In the genomic region with DNA sequence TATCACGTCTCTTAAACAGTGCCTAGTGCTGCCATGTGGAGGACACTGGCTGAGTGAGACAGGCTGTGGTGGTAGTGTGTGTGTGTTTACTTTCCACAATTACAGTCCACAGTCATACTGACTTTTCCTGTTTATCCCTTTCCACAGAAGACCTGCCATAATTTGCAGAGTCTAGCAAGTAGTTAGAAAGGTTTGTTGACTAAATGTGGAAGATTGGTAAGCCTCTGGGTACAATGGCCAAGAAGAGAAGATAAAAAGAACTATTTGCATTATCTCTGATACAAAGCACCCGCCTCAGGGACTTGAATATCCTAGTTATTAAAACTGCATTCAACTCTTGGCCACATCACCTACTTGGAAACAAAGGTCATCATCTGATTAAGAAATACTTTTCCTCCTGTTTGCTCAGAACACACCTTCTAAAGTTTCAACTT, we compare ENCODE assay signal across 18 cellular contexts.
A peak's percentile ranks its signal among the peaks of the same experiment; 100 is the strongest.
DNase-seq lines count a peak whose midpoint lies in the region; ATAC-seq and TF ChIP-seq lines count a peak whose summit lies in the region.
"Had no signal": no experiment of that assay in that cellular context is flagged by ENCODE, and none has a peak within 500 bp of the region (broad histone marks: within the 10 kb centered on the region; RNA-seq: fewer than 3 reads in every experiment).

No MANE protein-coding gene starts in this region.

- H3K4me2 ChIP-seq in mammary epithelial cell (ENCODE audit: insufficient read depth, low read depth, low read length) (no peak overlapping the region), PC-9 (peak overlapping the region; percentile 66), OCI-LY7 (ENCODE audit: low read length) (no peak overlapping the region)

- H4K20me1 ChIP-seq in mammary epithelial cell (ENCODE audit: insufficient read depth, low read length): no peaks in the 10 kb centered on the region
- H4K20me1 ChIP-seq in PC-9 (ENCODE audit: insufficient read depth): no peaks in the 10 kb centered on the region
- H4K20me1 ChIP-seq in OCI-LY7 (ENCODE audit: insufficient read depth, low read length): no peaks in the 10 kb centered on the region

- H3K36me3 Mint-ChIP-seq in MCF 10A (ENCODE audit: insufficient read depth, unreplicated experiment) (peaks cover 10% of the 10 kb centered on the region), type B pancreatic cell (peaks cover 3% of the 10 kb centered on the region)
- H3K36me3 Mint-ChIP-seq in activated T-helper 2 cell treated with anti-CD3 and anti-CD28 coated beads, Interferon-gamma antibody, Interleukin-2, Interleukin-4, amounts not matched to agents 10 μg/mL and 5 μg/mL and 100 μg/mL, durations not matched to agents 14 hours and 24 hours and 36 hours (ENCODE audit: low read depth): no peaks in the 10 kb centered on the region
- H3K36me3 Mint-ChIP-seq: stimulated activated effector memory CD8-positive, alpha-beta T cell treated with anti-CD3 and anti-CD28 coated beads, Interleukin-12 subunit alpha, Interleukin-12 subunit beta, amount 100 ng/mL, for 72 hours had no signal

- TF ChIP-seq CTCF in MCF 10A (IDR thresholded peaks at IDR 0.05; ENCODE audit: unreplicated experiment): no peak
- no peak for TF ChIP-seq CTCF in mammary epithelial cell (conservative IDR thresholded peaks at IDR 0.05 in 1 of 2, IDR thresholded peaks at IDR 0.05 in 1 of 2; ENCODE audit: extremely low read depth in 1 of 2, insufficient read depth in 1 of 2, low read depth in 1 of 2, low read length in 2 of 2)
- no peak for TF ChIP-seq CTCF in PC-9 (conservative IDR thresholded peaks at IDR 0.05)
- no peak for TF ChIP-seq CTCF in type B pancreatic cell (conservative IDR thresholded peaks at IDR 0.05)
- TF ChIP-seq CTCF in OCI-LY7 (conservative IDR thresholded peaks at IDR 0.05; ENCODE audit: low read length): no peak

- H3K36me3 ChIP-seq in mammary epithelial cell (ENCODE audit: insufficient read depth, low read length): no peaks in the 10 kb centered on the region
- no peaks in the 10 kb centered on the region for H3K36me3 ChIP-seq in PC-9 (ENCODE audit: low read depth)
- H3K36me3 ChIP-seq in OCI-LY7 (ENCODE audit: insufficient read depth, low read length): no peaks in the 10 kb centered on the region
- H3K36me3 ChIP-seq: SJCRH30 had no signal

- H3K9me2 ChIP-seq in PC-9 (ENCODE audit: insufficient read depth): no peaks in the 10 kb centered on the region
- no peaks in the 10 kb centered on the region for H3K9me2 ChIP-seq in OCI-LY7 (ENCODE audit: insufficient read depth, low read length)

- H3K9me3 ChIP-seq in mammary epithelial cell (replicated peaks; ENCODE audit: insufficient read depth, low read length): no peaks in the 10 kb centered on the region
- no peaks in the 10 kb centered on the region for H3K9me3 ChIP-seq in PC-9 (ENCODE audit: insufficient read depth, low read depth)
- H3K9me3 ChIP-seq in right cardiac atrium (ENCODE audit: control insufficient read depth, low read length): no peaks in the 10 kb centered on the region
- H3K9me3 ChIP-seq in OCI-LY7 (ENCODE audit: low read length): no peaks in the 10 kb centered on the region
- H3K9me3 ChIP-seq: SJCRH30 had no signal

- H3K27ac Mint-ChIP-seq in MCF 10A (ENCODE audit: low read depth, unreplicated experiment) (peak overlapping the region; percentile 49), type B pancreatic cell (peak overlapping the region; percentile 62)
- no peak overlapping the region for H3K27ac Mint-ChIP-seq in activated T-helper 2 cell treated with anti-CD3 and anti-CD28 coated beads, Interferon-gamma antibody, Interleukin-2, Interleukin-4, amounts not matched to agents 10 μg/mL and 5 μg/mL and 100 μg/mL, durations not matched to agents 14 hours and 24 hours and 36 hours
- H3K27ac Mint-ChIP-seq: activated CD4-positive, alpha-beta T cell treated with anti-CD3 and anti-CD28 coated beads, Interleukin-2, amount 10 ng/mL, durations not matched to agents 7 days and 5 days; HFFc6; stimulated activated effector memory CD8-positive, alpha-beta T cell treated with anti-CD3 and anti-CD28 coated beads, Interleukin-12 subunit alpha, Interleukin-12 subunit beta, amount 100 ng/mL, for 72 hours had no signal

- peaks cover 23% of the 10 kb centered on the region for H3K4me1 Mint-ChIP-seq in MCF 10A (ENCODE audit: insufficient read depth, unreplicated experiment)
- H3K4me1 Mint-ChIP-seq in type B pancreatic cell (ENCODE audit: unreplicated experiment): peaks cover 4% of the 10 kb centered on the region
- H3K4me1 Mint-ChIP-seq in activated T-helper 2 cell treated with anti-CD3 and anti-CD28 coated beads, Interferon-gamma antibody, Interleukin-2, Interleukin-4, amounts not matched to agents 10 μg/mL and 5 μg/mL and 100 μg/mL, durations not matched to agents 14 hours and 24 hours and 36 hours (ENCODE audit: low read depth): peaks cover 2% of the 10 kb centered on the region
- H3K4me1 Mint-ChIP-seq: stimulated activated effector memory CD8-positive, alpha-beta T cell treated with anti-CD3 and anti-CD28 coated beads, Interleukin-12 subunit alpha, Interleukin-12 subunit beta, amount 100 ng/mL, for 72 hours had no signal

- BruUV-seq in MCF 10A (replicated peaks; lab: Mats Ljungman, UMichigan) (no TSS peak), mammary epithelial cell (replicated peaks; lab: Mats Ljungman, UMichigan) (no TSS peak), PC-9 (replicated peaks; lab: Mats Ljungman, UMichigan) (no TSS peak), OCI-LY7 (replicated peaks; lab: Mats Ljungman, UMichigan) (no TSS peak)

- 88% methylated on average over 2 of the region's 2 CpGs for WGBS in mammary epithelial cell (ENCODE audit: low coverage, missing lambda C conversion rate)
- 71% methylated on average over 2 of the region's 2 CpGs for WGBS in right cardiac atrium

- H2AFZ ChIP-seq in mammary epithelial cell (ENCODE audit: low read depth, low read length) (no peak overlapping the region), PC-9 (peak overlapping the region; percentile 74), OCI-LY7 (ENCODE audit: low read length) (no peak overlapping the region)

- peaks cover 3% of the 10 kb centered on the region for H3K9me3 Mint-ChIP-seq in MCF 10A (ENCODE audit: unreplicated experiment)
- peaks cover 4% of the 10 kb centered on the region for H3K9me3 Mint-ChIP-seq in type B pancreatic cell
- no peaks in the 10 kb centered on the region for H3K9me3 Mint-ChIP-seq in activated T-helper 2 cell treated with anti-CD3 and anti-CD28 coated beads, Interferon-gamma antibody, Interleukin-2, Interleukin-4, amounts not matched to agents 10 μg/mL and 5 μg/mL and 100 μg/mL, durations not matched to agents 14 hours and 24 hours and 36 hours

- intact Hi-C loops in MCF 10A (cut with micrococcal nuclease): no loop called here
- intact Hi-C loops in mammary epithelial cell (cut with micrococcal nuclease): no loop called here
- intact Hi-C loops in PC-9 (cut with micrococcal nuclease; ENCODE audit: unreplicated experiment): loop anchor here (2.0 kb wide), 1 partner anchor 155 kb away; no protein-coding TSS in a partner anchor
- intact Hi-C loops in right cardiac atrium (cut with DNase I): no loop called here
- intact Hi-C loops in OCI-LY7 (cut with micrococcal nuclease; ENCODE audit: unreplicated experiment): no loop called here
- intact Hi-C loops in activated T-helper 2 cell treated with anti-CD3 and anti-CD28 coated beads, Interferon-gamma antibody, Interleukin-2, Interleukin-4, amounts not matched to agents 10 μg/mL and 5 μg/mL and 100 μg/mL, durations not matched to agents 14 hours and 24 hours and 36 hours (cut with micrococcal nuclease): loop anchor here (10.0 kb wide), 1 partner anchor 143 kb away; no protein-coding TSS in a partner anchor

- H3K27me3 Mint-ChIP-seq in MCF 10A (ENCODE audit: insufficient read depth, unreplicated experiment) (no peaks in the 10 kb centered on the region), type B pancreatic cell (no peaks in the 10 kb centered on the region)
- no peaks in the 10 kb centered on the region for H3K27me3 Mint-ChIP-seq in activated T-helper 2 cell treated with anti-CD3 and anti-CD28 coated beads, Interferon-gamma antibody, Interleukin-2, Interleukin-4, amounts not matched to agents 10 μg/mL and 5 μg/mL and 100 μg/mL, durations not matched to agents 14 hours and 24 hours and 36 hours (ENCODE audit: low read depth)
- H3K27me3 Mint-ChIP-seq: activated CD4-positive, alpha-beta T cell treated with anti-CD3 and anti-CD28 coated beads, Interleukin-2, amount 10 ng/mL, durations not matched to agents 7 days and 5 days had no signal

- no peaks in the 10 kb centered on the region for H3K27me3 ChIP-seq in mammary epithelial cell (ENCODE audit: insufficient read depth, low read length)
- H3K27me3 ChIP-seq in PC-9 (ENCODE audit: insufficient read depth, low read depth): no peaks in the 10 kb centered on the region
- no peaks in the 10 kb centered on the region for H3K27me3 ChIP-seq in right cardiac atrium (ENCODE audit: control insufficient read depth, insufficient read depth)
- H3K27me3 ChIP-seq: SJCRH30 had no signal

- in situ Hi-C loops in mammary epithelial cell (cut with MboI; ENCODE audit: low sequenced_read_pairs in 2 of 2): no loop called here

- H3K4me3 Mint-ChIP-seq in MCF 10A (ENCODE audit: unreplicated experiment) (no peak overlapping the region), type B pancreatic cell (no peak overlapping the region)
- H3K4me3 Mint-ChIP-seq in activated T-helper 2 cell treated with anti-CD3 and anti-CD28 coated beads, Interferon-gamma antibody, Interleukin-2, Interleukin-4, amounts not matched to agents 10 μg/mL and 5 μg/mL and 100 μg/mL, durations not matched to agents 14 hours and 24 hours and 36 hours (ENCODE audit: low read depth): no peak overlapping the region
- H3K4me3 Mint-ChIP-seq: activated CD4-positive, alpha-beta T cell treated with anti-CD3 and anti-CD28 coated beads, Interleukin-2, amount 10 ng/mL, durations not matched to agents 7 days and 5 days; HFFc6; stimulated activated effector memory CD8-positive, alpha-beta T cell treated with anti-CD3 and anti-CD28 coated beads, Interleukin-12 subunit alpha, Interleukin-12 subunit beta, amount 100 ng/mL, for 72 hours had no signal

- peaks cover 14% of the 10 kb centered on the region for H3K4me1 ChIP-seq in mammary epithelial cell (ENCODE audit: insufficient read depth, low read length)
- peaks cover 60% of the 10 kb centered on the region for H3K4me1 ChIP-seq in PC-9 (replicated peaks; ENCODE audit: insufficient read depth)
- H3K4me1 ChIP-seq in right cardiac atrium (ENCODE audit: control insufficient read depth, insufficient read depth, low read length): no peaks in the 10 kb centered on the region
- H3K4me1 ChIP-seq in OCI-LY7 (ENCODE audit: insufficient read depth, low read length, poor library complexity, severe bottlenecking): no peaks in the 10 kb centered on the region
- H3K4me1 ChIP-seq: SJCRH30 had no signal

- peaks cover 27% of the 10 kb centered on the region for H3F3A ChIP-seq in PC-9 (ENCODE audit: insufficient read depth, low read depth)

- H3K27ac ChIP-seq in mammary epithelial cell (ENCODE audit: insufficient read depth, low read depth, low read length) (no peak overlapping the region), PC-9 (peak overlapping the region; percentile 76), right cardiac atrium (ENCODE audit: low read length) (no peak overlapping the region), OCI-LY7 (ENCODE audit: low read depth, low read length, poor library complexity, severe bottlenecking) (no peak overlapping the region)
- H3K27ac ChIP-seq: C4-2B, SJCRH30 had no signal

- CTCF ChIA-PET in MCF 10A (lab: Yijun Ruan, JAX) (no interaction called here), mammary epithelial cell (lab: Charles Lee; ENCODE audit: low non-redundant PET) (no interaction called here), PC-9 (lab: Charles Lee) (no interaction called here), OCI-LY7 (lab: Charles Lee; ENCODE audit: unreplicated experiment) (no interaction called here)

- no peak overlapping the region for H3K9ac ChIP-seq in mammary epithelial cell (ENCODE audit: insufficient read depth, low read length)

- peak; percentile 12 for DNase-seq in MCF 10A (ENCODE audit: unreplicated experiment)
- DNase-seq in mammary epithelial cell: no peak
- peak; percentile 16 to 77 for DNase-seq in PC-9
- no peak for DNase-seq in left lobe of liver (ENCODE audit: low spot score)
- DNase-seq in type B pancreatic cell (ENCODE audit: extremely low spot score, unreplicated experiment): no peak
- no peak for DNase-seq in right cardiac atrium
- DNase-seq in OCI-LY7 (ENCODE audit: low spot score): no peak
- DNase-seq in activated T-helper 2 cell treated with anti-CD3 and anti-CD28 coated beads, Interferon-gamma antibody, Interleukin-2, Interleukin-4, amounts not matched to agents 10 μg/mL and 5 μg/mL and 100 μg/mL, durations not matched to agents 14 hours and 24 hours and 36 hours (ENCODE audit: low spot score): no peak
- DNase-seq: activated CD4-positive, alpha-beta T cell treated with anti-CD3 and anti-CD28 coated beads, Interleukin-2, amount 10 ng/mL, durations not matched to agents 7 days and 5 days; activated CD8-positive, alpha-beta memory T cell treated with anti-CD3 and anti-CD28 coated beads, Interleukin-2, amount 50 U/mL, for 4 hours; activated effector memory CD4-positive, alpha-beta T cell treated with Interleukin-2 at 50 U/mL for 16 hours; dermis blood vessel endothelial cell; HFFc6; islet precursor cell; NCI-H524 treated with DMSO at 0.1 percent for 48 hours; SJCRH30 had no signal

- H3K79me2 ChIP-seq in mammary epithelial cell (ENCODE audit: insufficient read depth, low read length): no peaks in the 10 kb centered on the region
- H3K79me2 ChIP-seq in PC-9 (ENCODE audit: low read depth): no peaks in the 10 kb centered on the region
- no peaks in the 10 kb centered on the region for H3K79me2 ChIP-seq in OCI-LY7 (ENCODE audit: insufficient read depth, low read depth, low read length)

- H3K4me3 ChIP-seq in mammary epithelial cell (replicated peaks in 1 of 3; ENCODE audit: insufficient read depth in 1 of 3, low read depth in 2 of 3, low read length in 3 of 3): no peak overlapping the region
- 0 out of 2 replicates have a peak overlapping the region, but pooled peaks have one; percentile 17 for H3K4me3 ChIP-seq in PC-9
- no peak overlapping the region for H3K4me3 ChIP-seq in right cardiac atrium (ENCODE audit: low read length)
- H3K4me3 ChIP-seq in OCI-LY7 (ENCODE audit: low read depth, low read length, poor library complexity, severe bottlenecking): no peak overlapping the region
- H3K4me3 ChIP-seq: SJCRH30 had no signal

- POLR2A ChIA-PET in MCF 10A (lab: Yijun Ruan, JAX): interaction anchor here (1.5 kb wide), 1 partner anchor 22 kb away, joined by 4 read pairs; no protein-coding TSS in a partner anchor
- POLR2A ChIA-PET in PC-9 (lab: Charles Lee; ENCODE audit: unreplicated experiment): no interaction called here
- POLR2A ChIA-PET in OCI-LY7 (lab: Charles Lee): interaction anchor here (0.5 to 0.7 kb wide), 2 partner anchors 18 to 56 kb away, joined by 3 read pairs; no protein-coding TSS in a partner anchor

- ATAC-seq in left lobe of liver: peak; percentile 44
- no peak for ATAC-seq in right cardiac atrium
- ATAC-seq: stimulated activated effector memory CD8-positive, alpha-beta T cell treated with anti-CD3 and anti-CD28 coated beads, Interleukin-12 subunit alpha, Interleukin-12 subunit beta, amount 100 ng/mL, for 72 hours had no signal

- dilution Hi-C loops in mammary epithelial cell (cut with HindIII; ENCODE audit: low sequenced_read_pairs): no loop called here

Comparison
In these comparisons a context has a peak if more than half of its experiments do, and no peak if none do; other contexts are left out.
1. DNase-seq: peak in MCF 10A (single experiment) and PC-9 (2 of 2); none in mammary epithelial cell (single experiment), left lobe of liver (single experiment), type B pancreatic cell (single experiment), right cardiac atrium (0 of 3), OCI-LY7 (single experiment) and activated T-helper 2 cell treated with anti-CD3 and anti-CD28 coated beads, Interferon-gamma antibody, Interleukin-2, Interleukin-4, amounts not matched to agents 10 μg/mL and 5 μg/mL and 100 μg/mL, durations not matched to agents 14 hours and 24 hours and 36 hours (single experiment).
2. intact Hi-C loops: an anchor here in PC-9 (2.0 kb wide) and activated T-helper 2 cell treated with anti-CD3 and anti-CD28 coated beads, Interferon-gamma antibody, Interleukin-2, Interleukin-4, amounts not matched to agents 10 μg/mL and 5 μg/mL and 100 μg/mL, durations not matched to agents 14 hours and 24 hours and 36 hours (10.0 kb wide); none called in MCF 10A, mammary epithelial cell, right cardiac atrium and OCI-LY7.